2 cellular contexts compared by ENCODE assay signal in genomic region chr19:5117421-5117820, GRCh38.
TF ChIP-seq lines count a peak whose summit lies in the region.

No MANE protein-coding gene starts in this region.

TF ChIP-seq in HCT116, 20 proteins besides CTCF, POLR2A, EP300 and RAD21 (continued from another document):
- TF ChIP-seq ELF1 (IDR thresholded peaks at IDR 0.05; ENCODE audit: borderline replicate concordance, low read depth) (no peak), MAX (IDR thresholded peaks at IDR 0.05) (no peak)
- TF ChIP-seq, protein P1, sequence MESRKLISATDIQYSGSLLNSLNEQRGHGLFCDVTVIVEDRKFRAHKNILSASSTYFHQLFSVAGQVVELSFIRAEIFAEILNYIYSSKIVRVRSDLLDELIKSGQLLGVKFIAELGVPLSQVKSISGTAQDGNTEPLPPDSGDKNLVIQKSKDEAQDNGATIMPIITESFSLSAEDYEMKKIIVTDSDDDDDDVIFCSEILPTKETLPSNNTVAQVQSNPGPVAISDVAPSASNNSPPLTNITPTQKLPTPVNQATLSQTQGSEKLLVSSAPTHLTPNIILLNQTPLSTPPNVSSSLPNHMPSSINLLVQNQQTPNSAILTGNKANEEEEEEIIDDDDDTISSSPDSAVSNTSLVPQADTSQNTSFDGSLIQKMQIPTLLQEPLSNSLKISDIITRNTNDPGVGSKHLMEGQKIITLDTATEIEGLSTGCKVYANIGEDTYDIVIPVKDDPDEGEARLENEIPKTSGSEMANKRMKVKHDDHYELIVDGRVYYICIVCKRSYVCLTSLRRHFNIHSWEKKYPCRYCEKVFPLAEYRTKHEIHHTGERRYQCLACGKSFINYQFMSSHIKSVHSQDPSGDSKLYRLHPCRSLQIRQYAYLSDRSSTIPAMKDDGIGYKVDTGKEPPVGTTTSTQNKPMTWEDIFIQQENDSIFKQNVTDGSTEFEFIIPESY (IDR thresholded peaks at IDR 0.05; ENCODE audit: extremely low read depth, insufficient replicate concordance, low read length): no peak

TF ChIP-seq in WTC11, 78 proteins besides CTCF, POLR2A, EP300 and RAD21 (continued from another document):
- TF ChIP-seq AR (CRISPR knock-in tag; IDR thresholded peaks at IDR 0.05) (no peak), HMGA2 (CRISPR knock-in tag; IDR thresholded peaks at IDR 0.05) (no peak), GRHL2 (CRISPR knock-in tag; IDR thresholded peaks at IDR 0.05; ENCODE audit: insufficient replicate concordance, severe bottlenecking) (no peak), USF1 (CRISPR knock-in tag; IDR thresholded peaks at IDR 0.05) (no peak), RORB (CRISPR knock-in tag; IDR thresholded peaks at IDR 0.05) (no peak), ZNF138 (CRISPR knock-in tag; conservative IDR thresholded peaks at IDR 0.05) (no peak), KAT7 (CRISPR knock-in tag; IDR thresholded peaks at IDR 0.05; ENCODE audit: borderline replicate concordance) (no peak), NR2C2 (CRISPR knock-in tag; IDR thresholded peaks at IDR 0.05) (no peak), SMAD3 (CRISPR knock-in tag; IDR thresholded peaks at IDR 0.05; ENCODE audit: borderline replicate concordance) (no peak), ZNF425 (CRISPR knock-in tag; conservative IDR thresholded peaks at IDR 0.05) (no peak)
- TF ChIP-seq, protein P2, sequence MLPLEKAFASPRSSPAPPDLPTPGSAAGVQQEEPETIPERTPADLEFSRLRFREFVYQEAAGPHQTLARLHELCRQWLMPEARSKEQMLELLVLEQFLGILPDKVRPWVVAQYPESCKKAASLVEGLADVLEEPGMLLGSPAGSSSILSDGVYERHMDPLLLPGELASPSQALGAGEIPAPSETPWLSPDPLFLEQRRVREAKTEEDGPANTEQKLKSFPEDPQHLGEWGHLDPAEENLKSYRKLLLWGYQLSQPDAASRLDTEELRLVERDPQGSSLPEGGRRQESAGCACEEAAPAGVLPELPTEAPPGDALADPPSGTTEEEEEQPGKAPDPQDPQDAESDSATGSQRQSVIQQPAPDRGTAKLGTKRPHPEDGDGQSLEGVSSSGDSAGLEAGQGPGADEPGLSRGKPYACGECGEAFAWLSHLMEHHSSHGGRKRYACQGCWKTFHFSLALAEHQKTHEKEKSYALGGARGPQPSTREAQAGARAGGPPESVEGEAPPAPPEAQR (CRISPR knock-in tag; IDR thresholded peaks at IDR 0.05): no peak
- TF ChIP-seq, protein P3, sequence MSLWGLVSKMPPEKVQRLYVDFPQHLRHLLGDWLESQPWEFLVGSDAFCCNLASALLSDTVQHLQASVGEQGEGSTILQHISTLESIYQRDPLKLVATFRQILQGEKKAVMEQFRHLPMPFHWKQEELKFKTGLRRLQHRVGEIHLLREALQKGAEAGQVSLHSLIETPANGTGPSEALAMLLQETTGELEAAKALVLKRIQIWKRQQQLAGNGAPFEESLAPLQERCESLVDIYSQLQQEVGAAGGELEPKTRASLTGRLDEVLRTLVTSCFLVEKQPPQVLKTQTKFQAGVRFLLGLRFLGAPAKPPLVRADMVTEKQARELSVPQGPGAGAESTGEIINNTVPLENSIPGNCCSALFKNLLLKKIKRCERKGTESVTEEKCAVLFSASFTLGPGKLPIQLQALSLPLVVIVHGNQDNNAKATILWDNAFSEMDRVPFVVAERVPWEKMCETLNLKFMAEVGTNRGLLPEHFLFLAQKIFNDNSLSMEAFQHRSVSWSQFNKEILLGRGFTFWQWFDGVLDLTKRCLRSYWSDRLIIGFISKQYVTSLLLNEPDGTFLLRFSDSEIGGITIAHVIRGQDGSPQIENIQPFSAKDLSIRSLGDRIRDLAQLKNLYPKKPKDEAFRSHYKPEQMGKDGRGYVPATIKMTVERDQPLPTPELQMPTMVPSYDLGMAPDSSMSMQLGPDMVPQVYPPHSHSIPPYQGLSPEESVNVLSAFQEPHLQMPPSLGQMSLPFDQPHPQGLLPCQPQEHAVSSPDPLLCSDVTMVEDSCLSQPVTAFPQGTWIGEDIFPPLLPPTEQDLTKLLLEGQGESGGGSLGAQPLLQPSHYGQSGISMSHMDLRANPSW (CRISPR knock-in tag; conservative IDR thresholded peaks at IDR 0.05; ENCODE audit: low read depth): no peak
